In the genomic region with DNA sequence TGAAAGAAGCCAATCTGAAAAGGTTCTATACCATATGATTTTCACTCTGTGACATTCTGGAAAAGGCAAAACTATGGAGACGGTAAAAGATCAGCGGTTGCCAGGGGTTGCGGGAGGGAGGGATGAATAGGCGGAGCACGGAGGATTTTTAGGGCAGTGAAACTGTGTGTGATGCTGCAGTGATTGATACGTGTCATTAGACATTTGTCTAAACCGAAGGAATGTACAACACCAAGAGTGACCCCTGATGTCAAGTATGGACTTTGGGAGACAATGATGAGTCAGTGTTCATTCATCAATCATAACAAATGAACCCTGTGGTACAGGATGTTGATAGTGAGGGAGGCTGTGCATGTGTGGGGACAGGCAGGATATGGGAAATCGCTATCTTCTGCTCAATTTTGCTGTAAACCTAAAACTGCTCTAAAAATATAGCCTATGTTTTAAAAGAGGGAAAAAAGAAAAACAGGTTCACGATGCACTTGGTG, we compare ENCODE assay signal across 10 cellular contexts. TPM values are rescaled to one million over a fixed set of nuclear protein-coding genes. Genes with fewer than 3 reads are reported as not detected.
A peak's percentile ranks its signal among the peaks of the same experiment; 100 is the strongest.
DNase-seq lines count a peak whose midpoint lies in the region; ATAC-seq and TF ChIP-seq lines count a peak whose summit lies in the region.
"Had no signal": no experiment of that assay in that cellular context is flagged by ENCODE, and none has a peak within 500 bp of the region (broad histone marks: within the 10 kb centered on the region; RNA-seq: fewer than 3 reads in every experiment).

No MANE protein-coding gene starts in this region.

- peak overlapping the region; percentile 66 for H3K9ac ChIP-seq in fibroblast of lung (ENCODE audit: insufficient read depth, low read length)

- peak overlapping the region; percentile 78 for H3K4me2 ChIP-seq in fibroblast of lung (ENCODE audit: extremely low read depth, insufficient read depth, low read length)

- peak; percentile 72 to 91 for DNase-seq in SW 1271 (lab: John Stamatoyannopoulos, UW)
- peak; percentile 77 to 78 for DNase-seq in fibroblast of lung (ENCODE audit: low read depth in 2 of 2)
- DNase-seq in putamen (ENCODE audit: low spot score): peak; percentile 46
- DNase-seq in AG08396 (ENCODE audit: low spot score): no peak
- DNase-seq in NK-92 treated with Interleukin-12 subunit alpha and Interleukin-12 subunit beta, amount 100 ng/mL, for 24 hours (lab: John Stamatoyannopoulos, UW): no peak
- DNase-seq in DMS153 treated with DMSO at 0.1 percent for 48 hours (lab: John Stamatoyannopoulos, UW; ENCODE audit: unreplicated experiment): no peak
- DNase-seq: DND-41, NCI-H187 treated with DMSO at 0.1 percent for 48 hours had no signal

- ATAC-seq in GM19023 (IDR thresholded peaks at IDR 0.05; ENCODE audit: unreplicated experiment): no peak

- H2AFZ ChIP-seq in fibroblast of lung (ENCODE audit: low read length): no peak overlapping the region

- H3K36me3 ChIP-seq in fibroblast of lung (ENCODE audit: control insufficient read depth, insufficient read depth, low read length): no peaks in the 10 kb centered on the region

- H3K4me1 ChIP-seq in fibroblast of lung (ENCODE audit: control insufficient read depth, extremely low read depth, insufficient read depth, low read length): peaks cover 60% of the 10 kb centered on the region

- H3K9me3 ChIP-seq in fibroblast of lung (ENCODE audit: control insufficient read depth, insufficient read depth, low read depth, low read length): no peaks in the 10 kb centered on the region

- peak overlapping the region in 1 of 4 experiments; percentile 7 for H3K4me3 ChIP-seq in fibroblast of lung (replicated peaks in 1 of 4; ENCODE audit: control extremely low read depth in 1 of 4, insufficient read depth in 1 of 4, low read depth in 3 of 4, low read length in 4 of 4)

- no peaks in the 10 kb centered on the region for H3K27me3 ChIP-seq in fibroblast of lung (ENCODE audit: control insufficient read depth, insufficient read depth, low read length)

- peaks cover 40% of the 10 kb centered on the region for H3K79me2 ChIP-seq in fibroblast of lung (ENCODE audit: control insufficient read depth, insufficient read depth, low read length)

- peak overlapping the region; percentile 16; the same call in 1 of the 2 replicates for H3K27ac ChIP-seq in C4-2B
- peak overlapping the region; percentile 94 for H3K27ac ChIP-seq in fibroblast of lung (ENCODE audit: insufficient read depth, low read length)

- no peaks in the 10 kb centered on the region for H4K20me1 ChIP-seq in fibroblast of lung (ENCODE audit: control insufficient read depth, extremely low read depth, insufficient read depth, low read length)

- TF ChIP-seq CTCF in C4-2B (conservative IDR thresholded peaks at IDR 0.05) (no peak), fibroblast of lung (conservative IDR thresholded peaks at IDR 0.05 in 1 of 2, IDR thresholded peaks at IDR 0.05 in 1 of 2; ENCODE audit: low read depth in 1 of 2, low read length in 2 of 2) (no peak)

RNA-seq across cellular contexts. Expression of gene ERGIC1, which starts 34.4 kb away (rescaled TPM):
- 70.9 and 113 TPM in 2 replicates for total RNA-seq in fibroblast of lung
- polyA plus RNA-seq in fibroblast of lung: 168 and 171 TPM in 2 replicates
- polyA plus RNA-seq in fibroblast of lung (2012): 173 and 195 TPM in 2 replicates
- polyA minus RNA-seq in fibroblast of lung (ENCODE audit: low replicate concordance): 269 and 362 TPM in 2 replicates

Comparison
In these comparisons a context has a peak if more than half of its experiments do, and no peak if none do; other contexts are left out.
1. DNase-seq: peak in SW 1271 (2 of 2), fibroblast of lung (2 of 2) and putamen (single experiment); none in AG08396 (single experiment), NK-92 treated with Interleukin-12 subunit alpha and Interleukin-12 subunit beta, amount 100 ng/mL, for 24 hours (single experiment) and DMS153 treated with DMSO at 0.1 percent for 48 hours (single experiment).